12 cellular contexts compared by ENCODE assay signal in the genomic region with DNA sequence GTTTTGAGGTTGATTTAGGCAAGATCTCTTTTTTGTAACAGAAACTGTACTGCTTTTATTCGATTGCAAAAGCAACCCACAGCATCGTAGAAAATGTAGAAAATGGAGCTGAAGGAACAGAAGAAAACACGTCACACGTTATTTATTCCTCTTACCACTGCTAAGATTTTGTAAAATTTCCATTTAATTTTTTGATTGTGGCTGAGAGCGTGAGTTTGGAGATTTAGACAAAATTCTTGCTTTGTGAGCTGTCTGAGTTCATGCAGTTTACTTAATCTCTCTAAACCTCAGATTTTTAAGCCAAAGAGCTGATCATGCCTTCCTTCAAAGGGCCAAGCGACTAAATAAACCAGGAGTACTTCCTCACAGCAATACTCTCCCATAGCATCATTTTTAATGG. TPM values are rescaled to one million over a fixed set of nuclear protein-coding genes. Genes with fewer than 3 reads are reported as not detected.
DNase-seq lines count a peak whose midpoint lies in the region; ATAC-seq, FAIRE-seq and TF ChIP-seq lines count a peak whose summit lies in the region.
"Had no signal": no experiment of that assay in that cellular context is flagged by ENCODE, and none has a peak within 500 bp of the region (broad histone marks: within the 10 kb centered on the region; RNA-seq: fewer than 3 reads in every experiment).

No MANE protein-coding gene starts in this region.

- H3K36me3 Mint-ChIP-seq in naive thymus-derived CD8-positive, alpha-beta T cell, result peaks cover 0 to 10% (median 0%) of the 10 kb centered on the region in 3 donors
- H3K36me3 Mint-ChIP-seq: memory B cell had no signal

- peaks cover 0 to 6% (median 0%) of the 10 kb centered on the region in 4 donors for H3K4me1 Mint-ChIP-seq in naive thymus-derived CD8-positive, alpha-beta T cell
- H3K4me1 Mint-ChIP-seq: memory B cell, T-helper 17 cell had no signal

- POLR2A ChIA-PET in naive thymus-derived CD8-positive, alpha-beta T cell (lab: Charles Lee), result no interaction called here

- H3K9me3 ChIP-seq in left ventricle myocardium inferior (replicated peaks) (no peaks in the 10 kb centered on the region), small intestine (ENCODE audit: control insufficient read depth, low read depth) (no peaks in the 10 kb centered on the region)

- H3K9me3 Mint-ChIP-seq in naive thymus-derived CD8-positive, alpha-beta T cell, result peaks cover 0 to 9% (median 0%) of the 10 kb centered on the region in 9 donors

- no peak overlapping the region for H3K4me3 Mint-ChIP-seq in naive thymus-derived CD8-positive, alpha-beta T cell
- H3K4me3 Mint-ChIP-seq: memory B cell, T-helper 17 cell had no signal

- H3K4me1 ChIP-seq in left ventricle myocardium inferior (peaks cover 55% of the 10 kb centered on the region), small intestine (ENCODE audit: control insufficient read depth in 2 of 2, insufficient read depth in 1 of 2, low read depth in 1 of 2, low read length in 1 of 2) (no peaks in the 10 kb centered on the region)

- TF ChIP-seq POLR2A in erythroblast (IDR thresholded peaks at IDR 0.05; ENCODE audit: low read length), result no peak

- no peak for FAIRE-seq in small intestine (lab: Jason Lieb, UNC)

- H3K4me3 ChIP-seq in left ventricle myocardium inferior, result no peak overlapping the region
- peak overlapping the region; percentile 37 for H3K4me3 ChIP-seq in coronary artery
- no peak overlapping the region for H3K4me3 ChIP-seq in small intestine (ENCODE audit: low read depth in 1 of 2, low read length in 2 of 2)

- intact Hi-C loops in left ventricle myocardium inferior (cut with micrococcal nuclease), result no loop called here
- intact Hi-C loops in cardiac septum (cut with DNase I), result no loop called here

- H3K36me3 ChIP-seq in left ventricle myocardium inferior (no peaks in the 10 kb centered on the region), small intestine (ENCODE audit: control insufficient read depth in 2 of 2, insufficient read depth in 2 of 2, low read length in 2 of 2) (no peaks in the 10 kb centered on the region)

- TF ChIP-seq CTCF in left ventricle myocardium inferior (IDR thresholded peaks at IDR 0.05; ENCODE audit: borderline replicate concordance) (no peak), coronary artery (IDR thresholded peaks at IDR 0.05) (no peak)

- peak overlapping the region; percentile 78 for H3K27ac ChIP-seq in left ventricle myocardium inferior (replicated peaks)
- peak overlapping the region; percentile 66 to 88 for H3K27ac ChIP-seq in coronary artery
- peak overlapping the region in 1 of 2 donors; percentile 89 for H3K27ac ChIP-seq in small intestine (ENCODE audit: low read depth in 1 of 2, low read length in 1 of 2)

- peaks cover 14 to 32% (median 21%) of the 10 kb centered on the region in 5 donors for H3K27me3 Mint-ChIP-seq in naive thymus-derived CD8-positive, alpha-beta T cell
- H3K27me3 Mint-ChIP-seq: memory B cell had no signal

- H3K27me3 ChIP-seq in left ventricle myocardium inferior (ENCODE audit: low read depth) (no peaks in the 10 kb centered on the region), small intestine (ENCODE audit: control insufficient read depth in 2 of 2, insufficient read depth in 2 of 2, low read length in 2 of 2) (no peaks in the 10 kb centered on the region)

- DNase-seq in left ventricle myocardium inferior (no peak), cardiac septum (ENCODE audit: low spot score) (no peak), coronary artery (ENCODE audit: low spot score) (no peak), myocyte (ENCODE audit: low read depth) (peak; percentile 68), small intestine (no peak), erythroblast (lab: John Stamatoyannopoulos, UW) (no peak)
- no peak for DNase-seq in naive thymus-derived CD8-positive, alpha-beta T cell
- DNase-seq: NCI-H1048; stimulated activated CD4-positive, alpha-beta T cell treated with anti-CD3 and anti-CD28 coated beads, Interleukin-12 subunit alpha, Interleukin-12 subunit beta, amount 100 ng/mL, for 4 hours; T-helper 17 cell had no signal

- WGBS in small intestine, 3 donors, result 63 to 79% (median 68%) methylated on average over 6 of the region's 6 CpGs

- no peak overlapping the region for H3K27ac Mint-ChIP-seq in naive thymus-derived CD8-positive, alpha-beta T cell
- H3K27ac Mint-ChIP-seq: memory B cell, T-helper 17 cell had no signal

- no peak for ATAC-seq in GM21825 (IDR thresholded peaks at IDR 0.05; ENCODE audit: unreplicated experiment)
- ATAC-seq in naive thymus-derived CD8-positive, alpha-beta T cell, result no peak
- ATAC-seq: T-helper 17 cell had no signal

RNA-seq across cellular contexts. Expression of gene DPYSL3, which starts 24.8 kb away (rescaled TPM):
- total RNA-seq in left ventricle myocardium inferior, result 20.7 TPM
- 51.1 TPM for total RNA-seq in cardiac septum
- 16.4 and 21.0 TPM in 2 replicates for total RNA-seq in myocyte
- polyA plus RNA-seq in myocyte (2012), result 48.8 TPM
- 10 to 100 TPM in 2 of 3 donors, 1 to 10 TPM in 1; 2.2 to 32.0 (median 11.6) TPM for polyA plus RNA-seq in small intestine
- total RNA-seq in naive thymus-derived CD8-positive, alpha-beta T cell, result not detected
- not detected for polyA plus RNA-seq in naive thymus-derived CD8-positive, alpha-beta T cell
- total RNA-seq: T-helper 17 cell had no signal

Comparison
In these comparisons a context has a peak if more than half of its experiments do, and no peak if none do; other contexts are left out.
1. RNA of gene DPYSL3, which starts 24.8 kb away (total RNA-seq): 51.1 TPM in cardiac septum (single experiment), 20.7 TPM in left ventricle myocardium inferior (single experiment) and 16.4 to 21.0 TPM in myocyte; not detected in naive thymus-derived CD8-positive, alpha-beta T cell; every median in the first group is over 10 times any median in the second.